1 cellular context compared by ENCODE assay signal in the genomic region with DNA sequence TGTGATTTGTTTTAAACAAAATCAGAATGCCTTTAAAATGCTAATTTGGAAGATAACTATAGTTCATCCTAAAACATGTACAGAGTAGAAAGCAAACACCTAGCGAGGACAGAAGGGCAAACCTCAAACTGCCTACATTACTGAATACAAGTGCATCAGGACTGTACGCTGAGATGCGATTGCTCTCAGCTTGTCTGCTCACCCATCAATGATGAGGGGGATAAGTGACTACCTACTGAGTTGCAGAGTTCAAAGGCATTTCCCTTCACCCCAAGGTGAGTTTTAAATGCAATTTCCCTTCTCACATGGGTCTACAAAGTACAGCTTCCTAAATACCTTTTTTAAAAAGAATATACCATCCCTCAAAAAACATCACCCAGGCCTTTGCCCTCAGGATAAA.
TF ChIP-seq lines count a peak whose summit lies in the region.

No MANE protein-coding gene starts in this region.

TF ChIP-seq in HepG2, 621 proteins besides CTCF, POLR2A, EP300 and RAD21:
- TF ChIP-seq RBFOX2 (IDR thresholded peaks at IDR 0.05; ENCODE audit: low read depth, low read length) (peak; percentile 53; the same call in 1 of the 2 replicates), NFATC3 (CRISPR knock-in tag; IDR thresholded peaks at IDR 0.05) (no peak), ZNF605 (CRISPR knock-in tag; IDR thresholded peaks at IDR 0.05) (no peak), BHLHE40 (IDR thresholded peaks at IDR 0.05; ENCODE audit: low read length) (no peak), MAF1 (CRISPR knock-in tag; IDR thresholded peaks at IDR 0.05; ENCODE audit: borderline replicate concordance) (0 out of 2 replicates have a peak, but pooled peaks have one; percentile 1), ARNTL (CRISPR knock-in tag; IDR thresholded peaks at IDR 0.05) (no peak), HNRNPUL1 (IDR thresholded peaks at IDR 0.05; ENCODE audit: low read depth, low read length) (no peak), ZNF563 (CRISPR knock-in tag; IDR thresholded peaks at IDR 0.05) (no peak), NCOR1 (IDR thresholded peaks at IDR 0.05; ENCODE audit: borderline replicate concordance, low read length) (no peak), FOXK1 (CRISPR knock-in tag; IDR thresholded peaks at IDR 0.05; ENCODE audit: borderline replicate concordance, low read depth) (0 out of 2 replicates have a peak, but pooled peaks have one; percentile 4)
- TF ChIP-seq, protein P1, sequence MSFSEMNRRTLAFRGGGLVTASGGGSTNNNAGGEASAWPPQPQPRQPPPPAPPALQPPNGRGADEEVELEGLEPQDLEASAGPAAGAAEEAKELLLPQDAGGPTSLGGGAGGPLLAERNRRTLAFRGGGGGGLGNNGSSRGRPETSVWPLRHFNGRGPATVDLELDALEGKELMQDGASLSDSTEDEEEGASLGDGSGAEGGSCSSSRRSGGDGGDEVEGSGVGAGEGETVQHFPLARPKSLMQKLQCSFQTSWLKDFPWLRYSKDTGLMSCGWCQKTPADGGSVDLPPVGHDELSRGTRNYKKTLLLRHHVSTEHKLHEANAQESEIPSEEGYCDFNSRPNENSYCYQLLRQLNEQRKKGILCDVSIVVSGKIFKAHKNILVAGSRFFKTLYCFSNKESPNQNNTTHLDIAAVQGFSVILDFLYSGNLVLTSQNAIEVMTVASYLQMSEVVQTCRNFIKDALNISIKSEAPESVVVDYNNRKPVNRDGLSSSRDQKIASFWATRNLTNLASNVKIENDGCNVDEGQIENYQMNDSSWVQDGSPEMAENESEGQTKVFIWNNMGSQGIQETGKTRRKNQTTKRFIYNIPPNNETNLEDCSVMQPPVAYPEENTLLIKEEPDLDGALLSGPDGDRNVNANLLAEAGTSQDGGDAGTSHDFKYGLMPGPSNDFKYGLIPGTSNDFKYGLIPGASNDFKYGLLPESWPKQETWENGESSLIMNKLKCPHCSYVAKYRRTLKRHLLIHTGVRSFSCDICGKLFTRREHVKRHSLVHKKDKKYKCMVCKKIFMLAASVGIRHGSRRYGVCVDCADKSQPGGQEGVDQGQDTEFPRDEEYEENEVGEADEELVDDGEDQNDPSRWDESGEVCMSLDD (CRISPR knock-in tag; IDR thresholded peaks at IDR 0.05; ENCODE audit: borderline replicate concordance), result no peak
- TF ChIP-seq, protein P2, sequence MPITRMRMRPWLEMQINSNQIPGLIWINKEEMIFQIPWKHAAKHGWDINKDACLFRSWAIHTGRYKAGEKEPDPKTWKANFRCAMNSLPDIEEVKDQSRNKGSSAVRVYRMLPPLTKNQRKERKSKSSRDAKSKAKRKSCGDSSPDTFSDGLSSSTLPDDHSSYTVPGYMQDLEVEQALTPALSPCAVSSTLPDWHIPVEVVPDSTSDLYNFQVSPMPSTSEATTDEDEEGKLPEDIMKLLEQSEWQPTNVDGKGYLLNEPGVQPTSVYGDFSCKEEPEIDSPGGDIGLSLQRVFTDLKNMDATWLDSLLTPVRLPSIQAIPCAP (CRISPR knock-in tag; IDR thresholded peaks at IDR 0.05; ENCODE audit: low read depth), result no peak
